Comparison of ENCODE assay signal across 13 cellular contexts in genomic region chr15:42156266-42156922, GRCh38. TPM values are rescaled to one million over a fixed set of nuclear protein-coding genes. Genes with fewer than 3 reads are reported as not detected.
DNase-seq lines count a peak whose midpoint lies in the region; ATAC-seq and TF ChIP-seq lines count a peak whose summit lies in the region.
"Had no signal": no experiment of that assay in that cellular context is flagged by ENCODE, and none has a peak within 500 bp of the region (broad histone marks: within the 10 kb centered on the region; RNA-seq: fewer than 3 reads in every experiment).

Gene PLA2G4F, minus strand, starts transcription at chr15:42156636. Its CDS starts 87 bp downstream, at chr15:42156549.

- in situ Hi-C loops in G401 (cut with HindIII; ENCODE audit: low sequenced_read_pairs), result no loop called here

- no peaks in the 10 kb centered on the region for H3K9me3 Mint-ChIP-seq in nephron progenitor cell
- H3K9me3 Mint-ChIP-seq in stimulated activated memory B cell treated with anti-CD40 and anti-IgM and Interleukin-4, amounts not matched to agents 10 μg/mL and 1 μg/mL and 100 μg/mL, for 72 hours, result no peaks in the 10 kb centered on the region
- H3K9me3 Mint-ChIP-seq: CD8-positive, alpha-beta memory T cell; naive B cell had no signal

- DNase-seq in DMS53 (lab: John Stamatoyannopoulos, UW), result peak; percentile 90
- peak; percentile 68 for DNase-seq in NCI-H510A (lab: John Stamatoyannopoulos, UW)
- DNase-seq in foreskin keratinocyte, result peak in 1 of 2 donors; percentile 45
- no peak for DNase-seq in nephron progenitor cell
- no peak for DNase-seq in erythroblast (lab: John Stamatoyannopoulos, UW)
- no peak for DNase-seq in T-helper 2 cell
- DNase-seq in G401 (ENCODE audit: low spot score), result no peak
- DNase-seq: CD8-positive, alpha-beta memory T cell; foreskin fibroblast; naive B cell; NCI-H1694 had no signal

- ATAC-seq in foreskin keratinocyte, result peak; percentile 46
- no peak for ATAC-seq in stimulated activated memory B cell treated with anti-CD40 and anti-IgM and Interleukin-4, amounts not matched to agents 10 μg/mL and 1 μg/mL and 100 μg/mL, for 72 hours

- peaks cover 3% of the 10 kb centered on the region for H3K27me3 Mint-ChIP-seq in nephron progenitor cell (ENCODE audit: low read depth, poor library complexity)
- no peaks in the 10 kb centered on the region for H3K27me3 Mint-ChIP-seq in stimulated activated memory B cell treated with anti-CD40 and anti-IgM and Interleukin-4, amounts not matched to agents 10 μg/mL and 1 μg/mL and 100 μg/mL, for 72 hours

- peaks cover 42% of the 10 kb centered on the region for H3K4me1 Mint-ChIP-seq in nephron progenitor cell
- no peaks in the 10 kb centered on the region for H3K4me1 Mint-ChIP-seq in stimulated activated memory B cell treated with anti-CD40 and anti-IgM and Interleukin-4, amounts not matched to agents 10 μg/mL and 1 μg/mL and 100 μg/mL, for 72 hours
- H3K4me1 Mint-ChIP-seq: CD8-positive, alpha-beta memory T cell; naive B cell had no signal

- TF ChIP-seq POLR2A in erythroblast (IDR thresholded peaks at IDR 0.05; ENCODE audit: low read length), result no peak

- no peak within 1 kb of the TSS for H3K4me3 Mint-ChIP-seq in nephron progenitor cell
- H3K4me3 Mint-ChIP-seq in stimulated activated memory B cell treated with anti-CD40 and anti-IgM and Interleukin-4, amounts not matched to agents 10 μg/mL and 1 μg/mL and 100 μg/mL, for 72 hours, result no peak within 1 kb of the TSS
- H3K4me3 Mint-ChIP-seq: CD8-positive, alpha-beta memory T cell; naive B cell had no signal

- no peaks in the 10 kb centered on the region for H3K27me3 ChIP-seq in foreskin keratinocyte

- TF ChIP-seq CTCF in foreskin keratinocyte (conservative IDR thresholded peaks at IDR 0.05) (peak; percentile 17), nephron progenitor cell (IDR thresholded peaks at IDR 0.05) (no peak)

- peaks cover 6% of the 10 kb centered on the region for H3K4me1 ChIP-seq in foreskin keratinocyte

- H3K27ac Mint-ChIP-seq in nephron progenitor cell, result peak within 1 kb of the TSS; percentile 29
- no peak within 1 kb of the TSS for H3K27ac Mint-ChIP-seq in stimulated activated memory B cell treated with anti-CD40 and anti-IgM and Interleukin-4, amounts not matched to agents 10 μg/mL and 1 μg/mL and 100 μg/mL, for 72 hours

- H3K36me3 Mint-ChIP-seq in nephron progenitor cell (ENCODE audit: low read depth), result peaks cover 12% of the 10 kb centered on the region
- peaks cover 20% of the 10 kb centered on the region for H3K36me3 Mint-ChIP-seq in stimulated activated memory B cell treated with anti-CD40 and anti-IgM and Interleukin-4, amounts not matched to agents 10 μg/mL and 1 μg/mL and 100 μg/mL, for 72 hours

- H3K27ac ChIP-seq in foreskin keratinocyte, result no peak within 1 kb of the TSS
- H3K27ac ChIP-seq: thoracic aorta had no signal

RNA-seq across cellular contexts. Expression of gene PLA2G4F, which starts in this region (rescaled TPM):
- 0.92 and 1.2 TPM in 2 replicates for total RNA-seq in foreskin keratinocyte
- polyA plus RNA-seq in foreskin keratinocyte, result 0.91 and 1.2 TPM in 2 replicates
- not detected in 2 replicates for total RNA-seq in G401 (2014; rRNA removed; shearing (Covaris generic))
- total RNA-seq: CD8-positive, alpha-beta memory T cell had no signal
- polyA plus RNA-seq: CD8-positive, alpha-beta memory T cell had no signal

Comparison
In these comparisons a context has a peak if more than half of its experiments do, and no peak if none do; other contexts are left out.
1. DNase-seq: peak in DMS53 (single experiment) and NCI-H510A (single experiment); none in nephron progenitor cell (single experiment), erythroblast (0 of 2), T-helper 2 cell (0 of 5) and G401 (single experiment).